Comparison of ENCODE assay signal across 14 cellular contexts in genomic region chr20:10784337-10785183, GRCh38.
DNase-seq lines count a peak whose midpoint lies in the region; ATAC-seq and TF ChIP-seq lines count a peak whose summit lies in the region.
"Had no signal": no experiment of that assay in that cellular context is flagged by ENCODE, and none has a peak within 500 bp of the region (broad histone marks: within the 10 kb centered on the region; RNA-seq: fewer than 3 reads in every experiment).

No MANE protein-coding gene starts in this region.

- POLR2A ChIA-PET in IMR-90 (lab: Charles Lee; ENCODE audit: unreplicated experiment): no interaction called here

- no peak for TF ChIP-seq POLR2A in IMR-90 (IDR thresholded peaks at IDR 0.05; ENCODE audit: low read depth, low read length)
- no peak for TF ChIP-seq POLR2A in uterus (IDR thresholded peaks at IDR 0.05)

- no peaks in the 10 kb centered on the region for H3K36me3 Mint-ChIP-seq in activated T-cell treated with anti-CD3 and anti-CD28 coated beads, Interleukin-2, amount 50 U/mL, for 24 hours (ENCODE audit: low read depth)
- H3K36me3 Mint-ChIP-seq: IgD-negative memory B cell; stimulated activated memory B cell treated with anti-CD40 and anti-IgM and Interleukin-4, amounts not matched to agents 10 μg/mL and 1 μg/mL and 100 μg/mL, for 72 hours had no signal

- H3K4me3 ChIP-seq in IMR-90 (ENCODE audit: insufficient read depth, low read depth, low read length) (no peak overlapping the region), uterus (no peak overlapping the region)

- in situ Hi-C loops in IMR-90 (cut with MboI; ENCODE audit: low sequenced_read_pairs): no loop called here

- CTCF ChIA-PET in IMR-90 (lab: Yijun Ruan, JAX): no interaction called here

- no peak overlapping the region for H3K9ac ChIP-seq in IMR-90 (ENCODE audit: low read depth, low read length)

- intact Hi-C loops in IMR-90 (cut with micrococcal nuclease) (no loop called here), uterus (cut with DNase I; ENCODE audit: low total_unique reads) (no loop called here)

- no peak overlapping the region for H3K4me2 ChIP-seq in IMR-90 (ENCODE audit: low read depth, low read length)

- no TSS peak for BruUV-seq in IMR-90 (replicated peaks; lab: Mats Ljungman, UMichigan)

- no peak overlapping the region for H2AFZ ChIP-seq in IMR-90 (replicated peaks; ENCODE audit: low read length, poor library complexity)

- H3K9me3 ChIP-seq in IMR-90 (ENCODE audit: control insufficient read depth, insufficient read depth, low read length): no peaks in the 10 kb centered on the region
- no peaks in the 10 kb centered on the region for H3K9me3 ChIP-seq in uterus

- no peaks in the 10 kb centered on the region for H4K20me1 ChIP-seq in IMR-90 (ENCODE audit: insufficient read depth, low read length)

- WGBS in IMR-90 (ENCODE audit: extremely low coverage in 2 of 2, insufficient read length in 1 of 2), 2 experiments: 70% methylated on average over 1 of the region's 8 CpGs; no CpG with 5 or more reads in 1 of the 2 experiments

- no peaks in the 10 kb centered on the region for H3K9me1 ChIP-seq in IMR-90 (ENCODE audit: insufficient read depth, low read length)

- H2BK15ac ChIP-seq in IMR-90 (ENCODE audit: low read depth, low read length): no peak overlapping the region

- H3K4me1 ChIP-seq in IMR-90 (ENCODE audit: control insufficient read depth, insufficient read depth, low read length) (no peaks in the 10 kb centered on the region; the same call in 1 of the 2 replicates), uterus (no peaks in the 10 kb centered on the region)

- no peak overlapping the region for H3K27ac ChIP-seq in IMR-90 (ENCODE audit: insufficient read depth, low read length)
- no peak overlapping the region for H3K27ac ChIP-seq in uterus
- H3K27ac ChIP-seq: brain microvascular endothelial cell, VCaP had no signal

- H3K4me1 Mint-ChIP-seq in activated T-cell treated with anti-CD3 and anti-CD28 coated beads, Interleukin-2, amount 50 U/mL, for 24 hours (ENCODE audit: low read depth): no peaks in the 10 kb centered on the region
- H3K4me1 Mint-ChIP-seq: IgD-negative memory B cell; stimulated activated memory B cell treated with anti-CD40 and anti-IgM and Interleukin-4, amounts not matched to agents 10 μg/mL and 1 μg/mL and 100 μg/mL, for 72 hours had no signal

- TF ChIP-seq CTCF in IMR-90 (conservative IDR thresholded peaks at IDR 0.05; ENCODE audit: low read depth, low read length) (no peak), uterus (IDR thresholded peaks at IDR 0.05) (no peak)

- no peak overlapping the region for H2BK120ac ChIP-seq in IMR-90 (ENCODE audit: low read depth, low read length)

- H2AK5ac ChIP-seq in IMR-90 (ENCODE audit: low read depth, low read length): no peak overlapping the region

- peaks cover 16% of the 10 kb centered on the region for H3K27me3 Mint-ChIP-seq in activated T-cell treated with anti-CD3 and anti-CD28 coated beads, Interleukin-2, amount 50 U/mL, for 24 hours
- H3K27me3 Mint-ChIP-seq: IgD-negative memory B cell; stimulated activated memory B cell treated with anti-CD40 and anti-IgM and Interleukin-4, amounts not matched to agents 10 μg/mL and 1 μg/mL and 100 μg/mL, for 72 hours had no signal

- dilution Hi-C loops in IMR-90 (cut with HindIII; ENCODE audit: low sequenced_read_pairs, unreplicated experiment): no loop called here

- H3K79me1 ChIP-seq in IMR-90 (ENCODE audit: low read depth in 1 of 2, low read length in 2 of 2): no peaks in the 10 kb centered on the region

- H2BK5ac ChIP-seq in IMR-90 (ENCODE audit: low read depth, low read length, poor library complexity, severe bottlenecking): no peak overlapping the region

- H3K27me3 ChIP-seq in IMR-90 (ENCODE audit: control insufficient read depth, insufficient read depth, low read length) (peaks cover 2% of the 10 kb centered on the region; the same call in 1 of the 2 replicates), uterus (no peaks in the 10 kb centered on the region)
- H3K27me3 ChIP-seq: brain microvascular endothelial cell had no signal

- H3K4ac ChIP-seq in IMR-90 (ENCODE audit: low read depth, low read length): no peak overlapping the region

- no peak overlapping the region for H3K23ac ChIP-seq in IMR-90 (ENCODE audit: low read depth, low read length)

- no peak for ATAC-seq in IMR-90 (ENCODE audit: low read depth)
- ATAC-seq: stimulated activated memory B cell treated with anti-CD40 and anti-IgM and Interleukin-4, amounts not matched to agents 10 μg/mL and 1 μg/mL and 100 μg/mL, for 72 hours had no signal

- no peak overlapping the region for H3K14ac ChIP-seq in IMR-90 (replicated peaks; ENCODE audit: low read depth, low read length)

- H3K9me3 Mint-ChIP-seq in activated T-cell treated with anti-CD3 and anti-CD28 coated beads, Interleukin-2, amount 50 U/mL, for 24 hours: no peaks in the 10 kb centered on the region

- no peak overlapping the region for H4K91ac ChIP-seq in IMR-90 (ENCODE audit: insufficient read depth, low read depth, low read length)

- H3K4me3 Mint-ChIP-seq in activated T-cell treated with anti-CD3 and anti-CD28 coated beads, Interleukin-2, amount 50 U/mL, for 24 hours: no peak overlapping the region
- H3K4me3 Mint-ChIP-seq: IgD-negative memory B cell; stimulated activated memory B cell treated with anti-CD40 and anti-IgM and Interleukin-4, amounts not matched to agents 10 μg/mL and 1 μg/mL and 100 μg/mL, for 72 hours had no signal

- H3K27ac Mint-ChIP-seq in activated T-cell treated with anti-CD3 and anti-CD28 coated beads, Interleukin-2, amount 50 U/mL, for 24 hours: no peak overlapping the region
- H3K27ac Mint-ChIP-seq: IgD-negative memory B cell; stimulated activated memory B cell treated with anti-CD40 and anti-IgM and Interleukin-4, amounts not matched to agents 10 μg/mL and 1 μg/mL and 100 μg/mL, for 72 hours had no signal

- no peak overlapping the region for H3K56ac ChIP-seq in IMR-90 (ENCODE audit: extremely low read depth, insufficient read depth, low read length)

- H4K5ac ChIP-seq in IMR-90 (ENCODE audit: low read depth, low read length): no peak overlapping the region

- H3K18ac ChIP-seq in IMR-90 (ENCODE audit: low read depth, low read length): no peak overlapping the region

- H4K8ac ChIP-seq in IMR-90 (ENCODE audit: low read depth in 2 of 2, low read length in 2 of 2): no peak overlapping the region

- H3K36me3 ChIP-seq in IMR-90 (ENCODE audit: control insufficient read depth, insufficient read depth, low read length): no peaks in the 10 kb centered on the region
- no peaks in the 10 kb centered on the region for H3K36me3 ChIP-seq in uterus
- H3K36me3 ChIP-seq: brain microvascular endothelial cell had no signal

- no peak overlapping the region for H2BK20ac ChIP-seq in IMR-90 (ENCODE audit: low read depth, low read length)

- no peak for TF ChIP-seq RAD21 in IMR-90 (IDR thresholded peaks at IDR 0.05; ENCODE audit: low read length)

- DNase-seq in A172 (ENCODE audit: low spot score) (peak; percentile 38), IMR-90 (no peak), RPMI7951 (ENCODE audit: low read depth) (peak; percentile 16), iPS DF 19.7 (ENCODE audit: low read depth, low spot score) (peak; percentile 35), uterus (no peak)
- no peak for DNase-seq in activated T-cell treated with anti-CD3 and anti-CD28 coated beads, Interleukin-2, amount 50 U/mL, for 24 hours
- DNase-seq in stimulated activated CD4-positive, alpha-beta T cell treated with anti-CD3 and anti-CD28 coated beads, Interleukin-15, amount 100 ng/mL, for 24 hours: no peak
- no peak for DNase-seq in activated CD4-positive, alpha-beta T cell treated with anti-CD3 and anti-CD28 coated beads, Interleukin-2, amount 50 U/mL, for 48 hours
- DNase-seq: activated naive CD4-positive, alpha-beta T cell; brain microvascular endothelial cell; NCI-H1105 treated with DMSO at 0.1 percent for 48 hours had no signal

- H2AK9ac ChIP-seq in IMR-90 (replicated peaks; ENCODE audit: low read depth, low read length, poor library complexity): no peak overlapping the region

TF ChIP-seq in IMR-90, 13 proteins besides CTCF, POLR2A, EP300 and RAD21:
- TF ChIP-seq NFE2L2 (IDR thresholded peaks at IDR 0.05; ENCODE audit: low read depth, low read length): peak; percentile 85
- TF ChIP-seq CHD1 (IDR thresholded peaks at IDR 0.05; ENCODE audit: low read depth, low read length): no peak
- TF ChIP-seq MAFK (IDR thresholded peaks at IDR 0.05; ENCODE audit: low read depth, low read length): peak; percentile 13; the same call in 1 of the 2 replicates

Comparison
In these comparisons a context has a peak if more than half of its experiments do, and no peak if none do; other contexts are left out.
1. DNase-seq: peak in A172 (single experiment), RPMI7951 (single experiment) and iPS DF 19.7 (single experiment); none in IMR-90 (single experiment), activated T-cell treated with anti-CD3 and anti-CD28 coated beads, Interleukin-2, amount 50 U/mL, for 24 hours (single experiment), uterus (0 of 2), stimulated activated CD4-positive, alpha-beta T cell treated with anti-CD3 and anti-CD28 coated beads, Interleukin-15, amount 100 ng/mL, for 24 hours (single experiment) and activated CD4-positive, alpha-beta T cell treated with anti-CD3 and anti-CD28 coated beads, Interleukin-2, amount 50 U/mL, for 48 hours (0 of 2).